18 cellular contexts compared by ENCODE assay signal in the genomic region with DNA sequence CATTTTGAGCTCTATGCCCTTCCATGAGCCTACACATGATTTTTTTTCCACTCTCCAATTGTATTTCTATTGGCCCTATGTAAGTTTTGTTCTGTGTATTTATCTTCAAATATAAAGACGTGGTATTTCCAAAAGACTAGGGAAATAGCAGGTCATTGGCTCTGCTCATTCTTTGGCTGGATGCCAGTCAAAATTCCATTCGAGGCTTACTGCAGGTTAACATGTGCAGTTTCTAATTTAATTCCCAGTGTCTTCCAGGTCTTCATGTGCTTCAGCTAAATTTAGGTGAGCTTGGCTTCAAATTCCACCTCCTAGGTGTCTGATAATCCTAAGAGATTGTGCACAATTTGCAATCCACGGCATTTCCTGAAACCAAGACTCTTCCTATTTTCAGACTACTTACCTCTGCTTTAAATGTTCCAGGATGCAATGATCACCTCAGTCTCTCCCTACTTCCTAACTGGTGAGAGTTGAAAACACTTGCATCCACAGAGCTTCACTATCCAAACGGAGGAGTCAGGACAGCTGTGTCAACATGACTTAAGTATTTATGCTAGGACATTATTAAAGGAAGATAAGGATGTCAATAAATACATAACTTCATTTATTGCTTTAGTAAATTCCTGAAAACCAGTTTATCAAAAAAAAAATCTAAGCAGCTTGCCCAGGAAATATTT.
DNase-seq lines count a peak whose midpoint lies in the region; ATAC-seq and TF ChIP-seq lines count a peak whose summit lies in the region.
"Had no signal": no experiment of that assay in that cellular context is flagged by ENCODE, and none has a peak within 500 bp of the region (broad histone marks: within the 10 kb centered on the region; RNA-seq: fewer than 3 reads in every experiment).

No MANE protein-coding gene starts in this region.

- no peaks in the 10 kb centered on the region for H3K27me3 ChIP-seq in RWPE2 (ENCODE audit: insufficient read depth, poor library complexity, severe bottlenecking)

- TF ChIP-seq CTCF in RWPE2 (IDR thresholded peaks at IDR 0.05; ENCODE audit: poor library complexity, severe bottlenecking) (no peak), choroid plexus epithelial cell (conservative IDR thresholded peaks at IDR 0.05; ENCODE audit: low read depth, low read length) (no peak), osteocyte (IDR thresholded peaks at IDR 0.05) (no peak)

- H3K27me3 Mint-ChIP-seq in osteocyte (ENCODE audit: unreplicated experiment): no peaks in the 10 kb centered on the region
- H3K27me3 Mint-ChIP-seq: CD4-positive, CD25-positive, alpha-beta regulatory T cell had no signal

- peaks cover 56% of the 10 kb centered on the region for H3K4me1 Mint-ChIP-seq in osteocyte (ENCODE audit: unreplicated experiment)
- H3K4me1 Mint-ChIP-seq: CD4-positive, CD25-positive, alpha-beta regulatory T cell had no signal

- peak; percentile 49; the same call in 2 of the 3 replicates for ATAC-seq in RWPE2 (ENCODE audit: low read depth)

- peaks cover 3% of the 10 kb centered on the region for H3K9me3 Mint-ChIP-seq in osteocyte (ENCODE audit: unreplicated experiment)

- no peak overlapping the region for H3K4me3 ChIP-seq in RWPE2 (ENCODE audit: severe bottlenecking)
- H3K4me3 ChIP-seq in choroid plexus epithelial cell (ENCODE audit: low read depth, low read length): no peak overlapping the region
- H3K4me3 ChIP-seq: PC-9 had no signal

- H3K36me3 ChIP-seq in RWPE2 (ENCODE audit: low read depth): no peaks in the 10 kb centered on the region; the same call in 1 of the 2 replicates

- peaks cover 27% of the 10 kb centered on the region for H3K4me1 ChIP-seq in RWPE2 (ENCODE audit: insufficient read depth, poor library complexity, severe bottlenecking)

- DNase-seq in HT-29 (ENCODE audit: low spot score) (peak; percentile 62), RWPE2 (ENCODE audit: low spot score) (no peak), choroid plexus epithelial cell (ENCODE audit: low read depth) (peak; percentile 30), osteocyte (ENCODE audit: extremely low spot score, unreplicated experiment) (no peak), HK-2 (ENCODE audit: unreplicated experiment) (no peak), NCI-H1694 (lab: John Stamatoyannopoulos, UW) (no peak), D341Med (ENCODE audit: low spot score) (no peak)
- DNase-seq: ACHN; AML-193; CD4-positive, CD25-positive, alpha-beta regulatory T cell; MV-4-11; NCI-H1417; NCI-H1930; NCI-H446; NCI-H748 treated with DMSO at 0.1 percent for 48 hours; SK-N-SH; T-helper 1 cell had no signal

- H3K27ac ChIP-seq in RWPE2 (ENCODE audit: poor library complexity, severe bottlenecking): peak overlapping the region; percentile 58
- H3K27ac ChIP-seq: PC-9 had no signal

- peak overlapping the region; percentile 74 for H3K27ac Mint-ChIP-seq in osteocyte (ENCODE audit: unreplicated experiment)
- H3K27ac Mint-ChIP-seq: CD4-positive, CD25-positive, alpha-beta regulatory T cell had no signal

- no peak overlapping the region for H3K4me3 Mint-ChIP-seq in osteocyte (ENCODE audit: unreplicated experiment)
- H3K4me3 Mint-ChIP-seq: CD4-positive, CD25-positive, alpha-beta regulatory T cell had no signal

- peaks cover 15% of the 10 kb centered on the region for H3K36me3 Mint-ChIP-seq in osteocyte (ENCODE audit: unreplicated experiment)
- H3K36me3 Mint-ChIP-seq: CD4-positive, CD25-positive, alpha-beta regulatory T cell had no signal

- H3K9me3 ChIP-seq in RWPE2 (ENCODE audit: severe bottlenecking): no peaks in the 10 kb centered on the region
- H3K9me3 ChIP-seq: SK-N-SH had no signal

Comparison
In these comparisons a context has a peak if more than half of its experiments do, and no peak if none do; other contexts are left out.
1. DNase-seq: peak in HT-29 (single experiment) and choroid plexus epithelial cell (single experiment); none in RWPE2 (single experiment), osteocyte (single experiment), HK-2 (single experiment), NCI-H1694 (single experiment) and D341Med (single experiment).